8 cellular contexts compared by ENCODE assay signal in genomic region chr1:177209357-177209756, GRCh38. TPM values are rescaled to one million over a fixed set of nuclear protein-coding genes. Genes with fewer than 3 reads are reported as not detected.
DNase-seq lines count a peak whose midpoint lies in the region; ATAC-seq and TF ChIP-seq lines count a peak whose summit lies in the region.

No MANE protein-coding gene starts in this region.

- no peaks in the 10 kb centered on the region for H3K36me3 Mint-ChIP-seq in stimulated activated memory B cell treated with anti-CD40 and anti-IgM and Interleukin-4, amounts not matched to agents 10 μg/mL and 1 μg/mL and 100 μg/mL, for 72 hours

- H3K9me3 Mint-ChIP-seq in stimulated activated memory B cell treated with anti-CD40 and anti-IgM and Interleukin-4, amounts not matched to agents 10 μg/mL and 1 μg/mL and 100 μg/mL, for 72 hours = no peaks in the 10 kb centered on the region

- H3K4me3 ChIP-seq in HEK293 (ENCODE audit: low read depth, low read length) (no peak overlapping the region), Panc1 (ENCODE audit: low read depth in 2 of 2, low read length in 2 of 2) (no peak overlapping the region), retinal pigment epithelial cell (ENCODE audit: low read length) (no peak overlapping the region)

- no peaks in the 10 kb centered on the region for H3K27me3 Mint-ChIP-seq in stimulated activated memory B cell treated with anti-CD40 and anti-IgM and Interleukin-4, amounts not matched to agents 10 μg/mL and 1 μg/mL and 100 μg/mL, for 72 hours

- TF ChIP-seq CTCF in HEK293 (tag by site-specific recombination; IDR thresholded peaks at IDR 0.05) (no peak), Panc1 (IDR thresholded peaks at IDR 0.05) (no peak), foreskin keratinocyte (conservative IDR thresholded peaks at IDR 0.05) (no peak), retinal pigment epithelial cell (conservative IDR thresholded peaks at IDR 0.05; ENCODE audit: low read depth, low read length) (no peak)

- intact Hi-C loops in Panc1 (cut with micrococcal nuclease; ENCODE audit: unreplicated experiment) = no loop called here

- no peaks in the 10 kb centered on the region for H3K9me3 ChIP-seq in HEK293 (ENCODE audit: control insufficient read depth, insufficient read depth, low read depth, low read length)
- H3K9me3 ChIP-seq in Panc1 (ENCODE audit: control insufficient read depth, insufficient read depth, low read depth, low read length) = no peaks in the 10 kb centered on the region

- no peak overlapping the region for H3K4me3 Mint-ChIP-seq in stimulated activated memory B cell treated with anti-CD40 and anti-IgM and Interleukin-4, amounts not matched to agents 10 μg/mL and 1 μg/mL and 100 μg/mL, for 72 hours

- H3K4me1 ChIP-seq in HEK293 (ENCODE audit: control insufficient read depth, insufficient read depth, low read length) = peaks cover 16% of the 10 kb centered on the region
- no peaks in the 10 kb centered on the region for H3K4me1 ChIP-seq in Panc1 (ENCODE audit: control insufficient read depth, insufficient read depth, low read length)
- H3K4me1 ChIP-seq in foreskin keratinocyte = peaks cover 14% of the 10 kb centered on the region

- H3K36me3 ChIP-seq in HEK293 (ENCODE audit: control insufficient read depth in 2 of 2, insufficient read depth in 1 of 2, low read length in 2 of 2) (no peaks in the 10 kb centered on the region), Panc1 (ENCODE audit: control insufficient read depth, insufficient read depth, low read length) (no peaks in the 10 kb centered on the region)

- H3K4me1 Mint-ChIP-seq in stimulated activated memory B cell treated with anti-CD40 and anti-IgM and Interleukin-4, amounts not matched to agents 10 μg/mL and 1 μg/mL and 100 μg/mL, for 72 hours = no peaks in the 10 kb centered on the region

- ATAC-seq in Panc1 (no peak), foreskin keratinocyte (peak; percentile 100), HG03520 (IDR thresholded peaks at IDR 0.05; ENCODE audit: unreplicated experiment) (no peak)
- no peak for ATAC-seq in stimulated activated memory B cell treated with anti-CD40 and anti-IgM and Interleukin-4, amounts not matched to agents 10 μg/mL and 1 μg/mL and 100 μg/mL, for 72 hours

- H3K27me3 ChIP-seq in Panc1 (ENCODE audit: control insufficient read depth, insufficient read depth, low read length) (no peaks in the 10 kb centered on the region), foreskin keratinocyte (no peaks in the 10 kb centered on the region)

- POLR2A ChIA-PET in HEK293 (lab: Yijun Ruan, JAX) (interaction anchor here (0.7 to 1.5 kb wide), 3 partner anchors 28 to 201 kb away, joined by 3 to 6 read pairs (median 4); no protein-coding TSS in a partner anchor), Panc1 (lab: Charles Lee) (no interaction called here)

- no peak overlapping the region for H3K27ac ChIP-seq in HEK293 (ENCODE audit: extremely low read depth, low read depth, low read length)
- H3K27ac ChIP-seq in Panc1 (ENCODE audit: low read length) = no peak overlapping the region
- H3K27ac ChIP-seq in foreskin keratinocyte = no peak overlapping the region

- in situ Hi-C loops in Panc1 (cut with HindIII; ENCODE audit: low pct_unique_long_range_greater_than_20kb, low sequenced_read_pairs) = no loop called here

- DNase-seq in Panc1 (ENCODE audit: low read depth, low spot score) (peak; percentile 98), foreskin keratinocyte (peak; percentile 98), retinal pigment epithelial cell (ENCODE audit: low read depth) (peak; percentile 90)
- DNase-seq in central memory CD4-positive, alpha-beta T cell = no peak
- no peak for DNase-seq in stimulated activated CD4-positive, alpha-beta T cell treated with anti-CD3 and anti-CD28 coated beads, Interleukin-4, amount 100 ng/mL, for 4 hours

- CTCF ChIA-PET in HEK293 (lab: Yijun Ruan, JAX) (interaction anchor here (0.6 to 1.4 kb wide), 4 partner anchors 18 to 311 kb away, joined by 3 to 8 read pairs (median 4); no protein-coding TSS in a partner anchor), Panc1 (lab: Charles Lee) (no interaction called here)

- H3K27ac Mint-ChIP-seq in stimulated activated memory B cell treated with anti-CD40 and anti-IgM and Interleukin-4, amounts not matched to agents 10 μg/mL and 1 μg/mL and 100 μg/mL, for 72 hours = no peak overlapping the region

- BruUV-seq in Panc1 (replicated peaks; lab: Mats Ljungman, UMichigan) = no TSS peak

TF ChIP-seq in HEK293, 187 proteins besides CTCF, POLR2A, EP300 and RAD21 (continues in another document):
- TF ChIP-seq INSM2 (tag by site-specific recombination; IDR thresholded peaks at IDR 0.05) (peak; percentile 88), ZBTB17 (tag by site-specific recombination; IDR thresholded peaks at IDR 0.05) (peak; percentile 94), ZBTB26 (tag by site-specific recombination; optimal IDR thresholded peaks at IDR 0.05) (no peak), ZNF747 (tag by site-specific recombination; IDR thresholded peaks at IDR 0.05) (no peak), ZNF248 (tag by site-specific recombination; IDR thresholded peaks at IDR 0.05) (no peak), ZBTB49 (tag by site-specific recombination; IDR thresholded peaks at IDR 0.05; ENCODE audit: low read depth) (no peak), EGR2 (tag by site-specific recombination; IDR thresholded peaks at IDR 0.05; ENCODE audit: low read depth) (no peak), ZNF24 (tag by site-specific recombination; IDR thresholded peaks at IDR 0.05) (peak; percentile 86), ZNF449 (tag by site-specific recombination; IDR thresholded peaks at IDR 0.05) (peak; percentile 90)

RNA-seq across cellular contexts. Expression of gene BRINP2, which starts 38.6 kb away (rescaled TPM):
- total RNA-seq in Panc1 (2021; ENCODE audit: unreplicated experiment) (not detected), foreskin keratinocyte (0.21 and 0.44 TPM in 2 replicates)
- not detected for polyA plus RNA-seq in Panc1 (2012; ENCODE audit: insufficient read length)
- 0.03 and 0.04 TPM in 2 replicates for polyA plus RNA-seq in foreskin keratinocyte

RNA-seq across cellular contexts. Expression of gene ASTN1, which starts 44.8 kb away (rescaled TPM):
- total RNA-seq in Panc1 (2021; ENCODE audit: unreplicated experiment) (0.05 TPM), foreskin keratinocyte (under 0.01 and 0.03 TPM in 2 replicates)
- polyA plus RNA-seq in Panc1 (2012; ENCODE audit: insufficient read length) = not detected
- not detected in 2 replicates for polyA plus RNA-seq in foreskin keratinocyte

Comparison
In these comparisons a context has a peak if more than half of its experiments do, and no peak if none do; other contexts are left out.
1. DNase-seq: peak in Panc1 (single experiment), foreskin keratinocyte (2 of 2) and retinal pigment epithelial cell (single experiment); none in central memory CD4-positive, alpha-beta T cell (single experiment) and stimulated activated CD4-positive, alpha-beta T cell treated with anti-CD3 and anti-CD28 coated beads, Interleukin-4, amount 100 ng/mL, for 4 hours (0 of 2).